ENCODE assay signal across 24 cellular contexts in genomic region chr7:64639267-64640001, GRCh38. TPM values are rescaled to one million over a fixed set of nuclear protein-coding genes. Genes with fewer than 3 reads are reported as not detected.
A peak's percentile ranks its signal among the peaks of the same experiment; 100 is the strongest.
DNase-seq lines count a peak whose midpoint lies in the region; ATAC-seq and TF ChIP-seq lines count a peak whose summit lies in the region.
"Had no signal": no experiment of that assay in that cellular context is flagged by ENCODE, and none has a peak within 500 bp of the region (broad histone marks: within the 10 kb centered on the region; RNA-seq: fewer than 3 reads in every experiment).

No MANE protein-coding gene starts in this region.

- no peaks in the 10 kb centered on the region for H3K9me2 ChIP-seq in HCT116 (ENCODE audit: insufficient read depth)

- TF ChIP-seq CTCF in activated CD8-positive, alpha-beta T cell treated with anti-CD3 and anti-CD28 coated beads for 36 hours (IDR thresholded peaks at IDR 0.05): no peak
- TF ChIP-seq CTCF in HCT116 (IDR thresholded peaks at IDR 0.05 in 2 of 3, conservative IDR thresholded peaks at IDR 0.05 in 1 of 3; ENCODE audit: borderline replicate concordance in 1 of 3, insufficient read depth in 1 of 3, low read depth in 2 of 3, low read length in 2 of 3): no peak
- peak; percentile 72 for TF ChIP-seq CTCF in WERI-Rb-1 (IDR thresholded peaks at IDR 0.05; ENCODE audit: low read depth, low read length)

- no peak overlapping the region for H3K4me2 ChIP-seq in HCT116 (ENCODE audit: low read length)
- H3K4me2 ChIP-seq: KMS-11 had no signal

- H3K27me3 Mint-ChIP-seq in activated CD8-positive, alpha-beta T cell treated with anti-CD3 and anti-CD28 coated beads for 36 hours: no peaks in the 10 kb centered on the region
- no peaks in the 10 kb centered on the region for H3K27me3 Mint-ChIP-seq in activated CD8-positive, alpha-beta T cell treated with anti-CD3 and anti-CD28 coated beads, Interleukin-2, amount 10 ng/mL, durations not matched to agents 7 days and 5 days (ENCODE audit: low read depth)
- no peaks in the 10 kb centered on the region for H3K27me3 Mint-ChIP-seq in naive thymus-derived CD4-positive, alpha-beta T cell
- H3K27me3 Mint-ChIP-seq: activated B cell treated with CpG ODN at 0.5 μM for 24 hours; activated T-cell treated with anti-CD3 and anti-CD28 coated beads, Interleukin-2, amount 50 U/mL, for 24 hours; CD4-positive, alpha-beta memory T cell; stimulated activated naive CD8-positive, alpha-beta T cell treated with anti-CD3 and anti-CD28 coated beads, Interleukin-15, Interleukin-2, amounts not matched to agents 100 ng/mL and 50 ng/mL, for 24 hours had no signal

- RAD21 ChIA-PET in HCT116 (lab: Charles Lee; ENCODE audit: low non-redundant PET in 1 of 2, low total read pairs in 2 of 2, uncharacterized antibody in 2 of 2, unreplicated experiment in 2 of 2): no interaction called here

- no peaks in the 10 kb centered on the region for H3K9me3 ChIP-seq in HCT116 (ENCODE audit: control insufficient read depth in 1 of 2, insufficient read depth in 1 of 2, low read depth in 1 of 2, low read length in 2 of 2)
- H3K9me3 ChIP-seq in WERI-Rb-1 (ENCODE audit: severe bottlenecking): no peaks in the 10 kb centered on the region
- no peaks in the 10 kb centered on the region for H3K9me3 ChIP-seq in naive thymus-derived CD4-positive, alpha-beta T cell (ENCODE audit: control insufficient read depth in 2 of 3, low read length in 3 of 3)
- H3K9me3 ChIP-seq: colonic mucosa, tibial artery had no signal

- intact Hi-C loops in activated CD8-positive, alpha-beta T cell treated with anti-CD3 and anti-CD28 coated beads for 36 hours (cut with micrococcal nuclease): no loop called here
- intact Hi-C loops in HCT116 (cut with micrococcal nuclease): no loop called here
- intact Hi-C loops in naive thymus-derived CD4-positive, alpha-beta T cell (cut with micrococcal nuclease): loop anchor here in 1 of 2 donors (10.0 kb wide), 1 partner anchor 665 kb away; no protein-coding TSS in a partner anchor

- H2AFZ ChIP-seq in HCT116 (ENCODE audit: low read depth, low read length, poor library complexity, severe bottlenecking): no peak overlapping the region

- POLR2A ChIA-PET in activated CD8-positive, alpha-beta T cell treated with anti-CD3 and anti-CD28 coated beads for 36 hours (lab: Charles Lee): no interaction called here
- POLR2A ChIA-PET in activated CD8-positive, alpha-beta T cell treated with anti-CD3 and anti-CD28 coated beads, Interleukin-2, amount 10 ng/mL, durations not matched to agents 7 days and 5 days (lab: Charles Lee): no interaction called here
- POLR2A ChIA-PET in HCT116 (lab: Charles Lee): no interaction called here
- POLR2A ChIA-PET in naive thymus-derived CD4-positive, alpha-beta T cell (lab: Charles Lee): no interaction called here

- DNase-seq in activated CD8-positive, alpha-beta T cell treated with anti-CD3 and anti-CD28 coated beads for 36 hours: no peak
- DNase-seq in activated CD8-positive, alpha-beta T cell treated with anti-CD3 and anti-CD28 coated beads, Interleukin-2, amount 10 ng/mL, durations not matched to agents 7 days and 5 days: no peak
- no peak for DNase-seq in HCT116 (ENCODE audit: low read depth, low spot score)
- peak; percentile 11 for DNase-seq in WERI-Rb-1
- DNase-seq in naive thymus-derived CD4-positive, alpha-beta T cell: peak in 1 of 9 donors; percentile 18
- no peak for DNase-seq in ecto neural progenitor cell (ENCODE audit: low spot score)
- DNase-seq in ACHN: no peak
- no peak for DNase-seq in RKO (ENCODE audit: low spot score)
- DNase-seq: activated B cell treated with CpG ODN at 0.5 μM for 24 hours; activated naive CD4-positive, alpha-beta T cell; activated T-cell treated with anti-CD3 and anti-CD28 coated beads, Interleukin-2, amount 50 U/mL, for 24 hours; brain microvascular endothelial cell; CD4-positive, alpha-beta memory T cell; colonic mucosa; DMS 273 treated with DMSO at 0.1 percent for 48 hours; GOT3; NCI-H1694 treated with DMSO at 0.1 percent for 48 hours; NCI-H526 treated with DMSO at 0.1 percent for 48 hours; right cardiac atrium; Right ventricle myocardium superior; stimulated activated CD4-positive, alpha-beta T cell treated with anti-CD3 and anti-CD28 coated beads, Interleukin-4, amount 100 ng/mL, for 24 hours; tibial artery had no signal

- H3K27ac ChIP-seq in HCT116 (ENCODE audit: low read depth, low read length) (no peak overlapping the region), WERI-Rb-1 (no peak overlapping the region)
- H3K27ac ChIP-seq in naive thymus-derived CD4-positive, alpha-beta T cell (ENCODE audit: low read depth, low read length): no peak overlapping the region
- H3K27ac ChIP-seq: brain microvascular endothelial cell, colonic mucosa, KMS-11, tibial artery had no signal

- peak; percentile 21; the same call in 1 of the 2 replicates for TF ChIP-seq RAD21 in HCT116 (IDR thresholded peaks at IDR 0.05; ENCODE audit: low read depth)

- H3K27me3 ChIP-seq in HCT116 (ENCODE audit: insufficient read depth, low read length) (no peaks in the 10 kb centered on the region), WERI-Rb-1 (ENCODE audit: insufficient read depth, low read depth, severe bottlenecking) (no peaks in the 10 kb centered on the region)
- no peaks in the 10 kb centered on the region for H3K27me3 ChIP-seq in naive thymus-derived CD4-positive, alpha-beta T cell (ENCODE audit: control insufficient read depth in 2 of 2, insufficient read depth in 2 of 2, low read length in 2 of 2)
- H3K27me3 ChIP-seq: brain microvascular endothelial cell, colonic mucosa, tibial artery had no signal

- ATAC-seq in activated CD8-positive, alpha-beta T cell treated with anti-CD3 and anti-CD28 coated beads for 36 hours: peak; percentile 47
- no peak for ATAC-seq in activated CD8-positive, alpha-beta T cell treated with anti-CD3 and anti-CD28 coated beads, Interleukin-2, amount 10 ng/mL, durations not matched to agents 7 days and 5 days
- ATAC-seq in HCT116: peak; percentile 38; the same call in 1 of the 2 replicates
- ATAC-seq in naive thymus-derived CD4-positive, alpha-beta T cell: peak; percentile 42
- ATAC-seq: right cardiac atrium had no signal

- H3K79me2 ChIP-seq in HCT116 (ENCODE audit: insufficient read depth, low read length): no peaks in the 10 kb centered on the region

- no peak overlapping the region for H3K4me3 ChIP-seq in HCT116 (replicated peaks in 1 of 2; ENCODE audit: low read depth in 1 of 2, low read length in 2 of 2)
- H3K4me3 ChIP-seq in WERI-Rb-1 (ENCODE audit: low read depth, low read length): no peak overlapping the region
- H3K4me3 ChIP-seq in naive thymus-derived CD4-positive, alpha-beta T cell (ENCODE audit: low read length): no peak overlapping the region
- H3K4me3 ChIP-seq: colonic mucosa, tibial artery had no signal

- TF ChIP-seq POLR2A in HCT116 (IDR thresholded peaks at IDR 0.05; ENCODE audit: borderline replicate concordance, extremely low read depth, insufficient read depth, insufficient read length): no peak

- H4K20me1 ChIP-seq in HCT116 (ENCODE audit: insufficient read depth): no peaks in the 10 kb centered on the region

- in situ Hi-C loops in ACHN (cut with HindIII; ENCODE audit: low pct_ligation_motif_present, low pct_unique_long_range_greater_than_20kb, low sequenced_read_pairs): no loop called here

- no peaks in the 10 kb centered on the region for H3K4me1 Mint-ChIP-seq in activated CD8-positive, alpha-beta T cell treated with anti-CD3 and anti-CD28 coated beads for 36 hours (ENCODE audit: low read depth)
- H3K4me1 Mint-ChIP-seq in activated CD8-positive, alpha-beta T cell treated with anti-CD3 and anti-CD28 coated beads, Interleukin-2, amount 10 ng/mL, durations not matched to agents 7 days and 5 days (ENCODE audit: low read depth): no peaks in the 10 kb centered on the region
- H3K4me1 Mint-ChIP-seq in naive thymus-derived CD4-positive, alpha-beta T cell: no peaks in the 10 kb centered on the region
- H3K4me1 Mint-ChIP-seq: activated B cell treated with CpG ODN at 0.5 μM for 24 hours had no signal

- no peaks in the 10 kb centered on the region for H3K9me3 Mint-ChIP-seq in activated CD8-positive, alpha-beta T cell treated with anti-CD3 and anti-CD28 coated beads for 36 hours
- peaks cover 8% of the 10 kb centered on the region for H3K9me3 Mint-ChIP-seq in activated CD8-positive, alpha-beta T cell treated with anti-CD3 and anti-CD28 coated beads, Interleukin-2, amount 10 ng/mL, durations not matched to agents 7 days and 5 days (ENCODE audit: insufficient read depth)
- peaks cover 0 to 35% (median 0%) of the 10 kb centered on the region in 11 donors for H3K9me3 Mint-ChIP-seq in naive thymus-derived CD4-positive, alpha-beta T cell
- H3K9me3 Mint-ChIP-seq: activated B cell treated with CpG ODN at 0.5 μM for 24 hours; activated T-cell treated with anti-CD3 and anti-CD28 coated beads, Interleukin-2, amount 50 U/mL, for 24 hours; stimulated activated naive CD8-positive, alpha-beta T cell treated with anti-CD3 and anti-CD28 coated beads, Interleukin-15, Interleukin-2, amounts not matched to agents 100 ng/mL and 50 ng/mL, for 24 hours had no signal

- no peak overlapping the region for H3K4me3 Mint-ChIP-seq in activated CD8-positive, alpha-beta T cell treated with anti-CD3 and anti-CD28 coated beads for 36 hours
- no peak overlapping the region for H3K4me3 Mint-ChIP-seq in activated CD8-positive, alpha-beta T cell treated with anti-CD3 and anti-CD28 coated beads, Interleukin-2, amount 10 ng/mL, durations not matched to agents 7 days and 5 days
- no peak overlapping the region for H3K4me3 Mint-ChIP-seq in naive thymus-derived CD4-positive, alpha-beta T cell
- H3K4me3 Mint-ChIP-seq: activated B cell treated with CpG ODN at 0.5 μM for 24 hours; activated T-cell treated with anti-CD3 and anti-CD28 coated beads, Interleukin-2, amount 50 U/mL, for 24 hours; CD4-positive, alpha-beta memory T cell; stimulated activated naive CD8-positive, alpha-beta T cell treated with anti-CD3 and anti-CD28 coated beads, Interleukin-15, Interleukin-2, amounts not matched to agents 100 ng/mL and 50 ng/mL, for 24 hours had no signal

- H3K9ac ChIP-seq in HCT116 (ENCODE audit: low read length): no peak overlapping the region
- H3K9ac ChIP-seq: KMS-11 had no signal

- H3K36me3 ChIP-seq in HCT116 (ENCODE audit: control insufficient read depth in 1 of 2, insufficient read depth in 2 of 2, low read length in 2 of 2) (no peaks in the 10 kb centered on the region), WERI-Rb-1 (no peaks in the 10 kb centered on the region)
- no peaks in the 10 kb centered on the region for H3K36me3 ChIP-seq in naive thymus-derived CD4-positive, alpha-beta T cell (ENCODE audit: control insufficient read depth in 2 of 3, insufficient read depth in 3 of 3, low read length in 3 of 3)
- H3K36me3 ChIP-seq: brain microvascular endothelial cell, colonic mucosa, tibial artery had no signal

- no TSS peak for BruUV-seq in HCT116 (replicated peaks; lab: Mats Ljungman, UMichigan)

- H3K4me1 ChIP-seq in HCT116 (ENCODE audit: control insufficient read depth in 1 of 2, insufficient read depth in 2 of 2, low read length in 2 of 2): no peaks in the 10 kb centered on the region
- no peaks in the 10 kb centered on the region for H3K4me1 ChIP-seq in naive thymus-derived CD4-positive, alpha-beta T cell (ENCODE audit: control insufficient read depth in 2 of 2, insufficient read depth in 2 of 2, low read length in 2 of 2)
- H3K4me1 ChIP-seq: colonic mucosa, tibial artery had no signal

- no peak overlapping the region for H3K27ac Mint-ChIP-seq in activated CD8-positive, alpha-beta T cell treated with anti-CD3 and anti-CD28 coated beads for 36 hours
- H3K27ac Mint-ChIP-seq in activated CD8-positive, alpha-beta T cell treated with anti-CD3 and anti-CD28 coated beads, Interleukin-2, amount 10 ng/mL, durations not matched to agents 7 days and 5 days: no peak overlapping the region
- no peak overlapping the region for H3K27ac Mint-ChIP-seq in naive thymus-derived CD4-positive, alpha-beta T cell
- H3K27ac Mint-ChIP-seq: activated B cell treated with CpG ODN at 0.5 μM for 24 hours; activated T-cell treated with anti-CD3 and anti-CD28 coated beads, Interleukin-2, amount 50 U/mL, for 24 hours; stimulated activated naive CD8-positive, alpha-beta T cell treated with anti-CD3 and anti-CD28 coated beads, Interleukin-15, Interleukin-2, amounts not matched to agents 100 ng/mL and 50 ng/mL, for 24 hours had no signal

- no peaks in the 10 kb centered on the region for H3K36me3 Mint-ChIP-seq in activated CD8-positive, alpha-beta T cell treated with anti-CD3 and anti-CD28 coated beads for 36 hours (ENCODE audit: low read depth)
- H3K36me3 Mint-ChIP-seq in activated CD8-positive, alpha-beta T cell treated with anti-CD3 and anti-CD28 coated beads, Interleukin-2, amount 10 ng/mL, durations not matched to agents 7 days and 5 days (ENCODE audit: low read depth): no peaks in the 10 kb centered on the region
- H3K36me3 Mint-ChIP-seq in naive thymus-derived CD4-positive, alpha-beta T cell: no peaks in the 10 kb centered on the region
- H3K36me3 Mint-ChIP-seq: CD4-positive, alpha-beta memory T cell had no signal

- CTCF ChIA-PET in activated CD8-positive, alpha-beta T cell treated with anti-CD3 and anti-CD28 coated beads for 36 hours (lab: Charles Lee): no interaction called here
- CTCF ChIA-PET in activated CD8-positive, alpha-beta T cell treated with anti-CD3 and anti-CD28 coated beads, Interleukin-2, amount 10 ng/mL, durations not matched to agents 7 days and 5 days (lab: Charles Lee): no interaction called here
- CTCF ChIA-PET in HCT116 (lab: Charles Lee): no interaction called here
- CTCF ChIA-PET in naive thymus-derived CD4-positive, alpha-beta T cell (lab: Charles Lee): no interaction called here

RNA-seq across cellular contexts. Expression of gene ZNF107, which starts 26.5 kb away (rescaled TPM):
- total RNA-seq in activated CD8-positive, alpha-beta T cell treated with anti-CD3 and anti-CD28 coated beads for 36 hours: 10 to 100 TPM; 12.9 to 13.0 TPM
- 10 to 100 TPM; 20.2 to 21.7 TPM for total RNA-seq in activated CD8-positive, alpha-beta T cell treated with anti-CD3 and anti-CD28 coated beads, Interleukin-2, amount 10 ng/mL, durations not matched to agents 7 days and 5 days
- 6.2 TPM for total RNA-seq in HCT116 (2021; ENCODE audit: unreplicated experiment)
- polyA plus RNA-seq in HCT116 (2012): 1.3 and 1.7 TPM in 2 replicates
- total RNA-seq in naive thymus-derived CD4-positive, alpha-beta T cell: 10 to 100 TPM; 11.2 to 33.5 (median 17.3) TPM
- 10 to 100 TPM; 11.8 to 15.6 TPM for polyA plus RNA-seq in naive thymus-derived CD4-positive, alpha-beta T cell
